ENCODE assay signal across 20 cellular contexts in genomic region chr9:7166074-7166473, GRCh38.
DNase-seq lines count a peak whose midpoint lies in the region; ATAC-seq, FAIRE-seq and TF ChIP-seq lines count a peak whose summit lies in the region.
"Had no signal": no experiment of that assay in that cellular context is flagged by ENCODE, and none has a peak within 500 bp of the region (broad histone marks: within the 10 kb centered on the region; RNA-seq: fewer than 3 reads in every experiment).

No MANE protein-coding gene starts in this region.

- WGBS in K562 (ENCODE audit: insufficient coverage, low coverage, missing lambda C conversion rate) = 0% methylated on average over 1 of the region's 1 CpG
- 91 to 100% (median 96%) methylated on average over 1 of the region's 1 CpG for WGBS in spleen, 5 donors

- CTCF ChIA-PET in K562 (lab: Yijun Ruan, JAX; ENCODE audit: low intra/inter-chr PET ratio) = no interaction called here

- POLR2A ChIA-PET in K562 (lab: Yijun Ruan, JAX) = interaction anchor here (1.3 kb wide), 1 partner anchor 9 kb away, joined by 3 read pairs; no protein-coding TSS in a partner anchor

- TF ChIP-seq CTCF in K562 (IDR thresholded peaks at IDR 0.05 in 2 of 3, conservative IDR thresholded peaks at IDR 0.05 in 1 of 3; ENCODE audit: insufficient read depth in 2 of 3, low read depth in 1 of 3, low read length in 3 of 3) = no peak
- TF ChIP-seq CTCF in nephron progenitor cell (IDR thresholded peaks at IDR 0.05) = no peak
- TF ChIP-seq CTCF in endothelial cell (IDR thresholded peaks at IDR 0.05; ENCODE audit: unreplicated experiment) = no peak
- no peak for TF ChIP-seq CTCF in spleen (IDR thresholded peaks at IDR 0.05 in 8 of 11, conservative IDR thresholded peaks at IDR 0.05 in 3 of 11)
- TF ChIP-seq CTCF in GM13977 (IDR thresholded peaks at IDR 0.05; ENCODE audit: extremely low read depth, insufficient read depth, missing control alignments) = no peak

- H4K20me1 ChIP-seq in K562 (replicated peaks; ENCODE audit: control insufficient read depth, insufficient read depth, low read length) = no peaks in the 10 kb centered on the region

- peak; percentile 56 for FAIRE-seq in K562 (lab: Jason Lieb, UNC)
- FAIRE-seq: GM12878, GM18507 had no signal

- intact Hi-C loops in K562 (cut with micrococcal nuclease) (no loop called here), spleen (cut with DNase I; ENCODE audit: low total_unique reads) (no loop called here)

- peaks cover 3% of the 10 kb centered on the region for H3K9me3 Mint-ChIP-seq in nephron progenitor cell
- H3K9me3 Mint-ChIP-seq in endothelial cell (ENCODE audit: unreplicated experiment) = no peaks in the 10 kb centered on the region
- H3K9me3 Mint-ChIP-seq: CD4-positive, alpha-beta memory T cell; GM23338; H9 had no signal

- DNase-seq in OCI-M1 (lab: John Stamatoyannopoulos, UW) = peak; percentile 99
- no peak for DNase-seq in T-helper 17 cell
- DNase-seq in K562 (ENCODE audit: extremely low read depth in 1 of 4, low spot score in 3 of 4) = peak; percentile 49 to 59 (median 50)
- DNase-seq in nephron progenitor cell = no peak
- no peak for DNase-seq in NCI-H1417 (lab: John Stamatoyannopoulos, UW)
- no peak for DNase-seq in endothelial cell (ENCODE audit: low spot score)
- DNase-seq in spleen = no peak
- no peak for DNase-seq in GM13977 (ENCODE audit: low spot score)
- DNase-seq: C1 segment of cervical spinal cord; Calu3; CD4-positive, alpha-beta memory T cell; COR-L47; DMS53; EL; GDM1; H9 had no signal

- H3K27me3 ChIP-seq in K562 (ENCODE audit: control insufficient read depth in 2 of 2, insufficient read depth in 2 of 2, low read length in 2 of 2) = no peaks in the 10 kb centered on the region
- no peaks in the 10 kb centered on the region for H3K27me3 ChIP-seq in spleen (replicated peaks in 1 of 7)

- no peaks in the 10 kb centered on the region for H3K9me1 ChIP-seq in K562 (ENCODE audit: control insufficient read depth, insufficient read depth, low read length)

- H3K4me1 Mint-ChIP-seq in T-helper 17 cell (peaks cover 5% of the 10 kb centered on the region), nephron progenitor cell (peaks cover 54% of the 10 kb centered on the region), endothelial cell (ENCODE audit: unreplicated experiment) (peaks cover 2% of the 10 kb centered on the region)

- no peaks in the 10 kb centered on the region for H3K9me3 ChIP-seq in T-helper 17 cell (ENCODE audit: control insufficient read depth, low read length, poor library complexity, severe bottlenecking)
- no peaks in the 10 kb centered on the region for H3K9me3 ChIP-seq in K562 (replicated peaks; ENCODE audit: control insufficient read depth, insufficient read depth, low read depth, low read length)
- no peaks in the 10 kb centered on the region for H3K9me3 ChIP-seq in spleen

- H3K27ac ChIP-seq in K562 (ENCODE audit: extremely low read depth, low read depth, low read length) = peak overlapping the region; percentile 71
- H3K27ac ChIP-seq in spleen = no peak overlapping the region

- no peak for ATAC-seq in T-helper 17 cell
- peak; percentile 84 for ATAC-seq in K562
- ATAC-seq: GM12878, GM23338, HCT116 had no signal

- H3K4me2 ChIP-seq in K562 (ENCODE audit: insufficient read depth, low read length) = peak overlapping the region; percentile 43; the same call in 1 of the 2 replicates
- H3K4me2 ChIP-seq: GM23338 had no signal

- no peak overlapping the region for H3K4me3 ChIP-seq in K562
- no peak overlapping the region for H3K4me3 ChIP-seq in spleen
- H3K4me3 ChIP-seq: GM12878, GM23338 had no signal

- H3K36me3 Mint-ChIP-seq in T-helper 17 cell (ENCODE audit: low read depth) = peaks cover 13% of the 10 kb centered on the region
- H3K36me3 Mint-ChIP-seq in nephron progenitor cell (ENCODE audit: low read depth) = peaks cover 18% of the 10 kb centered on the region
- no peaks in the 10 kb centered on the region for H3K36me3 Mint-ChIP-seq in endothelial cell (ENCODE audit: low read depth, unreplicated experiment)

- peak overlapping the region; percentile 82 for H3K27ac Mint-ChIP-seq in T-helper 17 cell
- peak overlapping the region; percentile 1 for H3K27ac Mint-ChIP-seq in nephron progenitor cell
- no peak overlapping the region for H3K27ac Mint-ChIP-seq in endothelial cell (ENCODE audit: unreplicated experiment)
- H3K27ac Mint-ChIP-seq: GM23338 had no signal

- TF ChIP-seq RAD21 in K562 (CRISPR knock-in tag; conservative IDR thresholded peaks at IDR 0.05 in 1 of 2, IDR thresholded peaks at IDR 0.05 in 1 of 2) = no peak

- peak overlapping the region in 1 of 2 experiments; percentile 50; a peak in 2 of 4 replicates for H3K9ac ChIP-seq in K562 (ENCODE audit: insufficient read depth in 1 of 2, low read depth in 2 of 2, low read length in 2 of 2)

- H3K36me3 ChIP-seq in K562 (ENCODE audit: control insufficient read depth, insufficient read depth, low read length) (no peaks in the 10 kb centered on the region; the same call in 2 of the 3 replicates), spleen (peaks cover 4 to 85% (median 37%) of the 10 kb centered on the region in 6 donors)

- TF ChIP-seq POLR2A in K562 (conservative IDR thresholded peaks at IDR 0.05) (no peak), spleen (IDR thresholded peaks at IDR 0.05) (no peak)

- H3K27me3 Mint-ChIP-seq in T-helper 17 cell (no peaks in the 10 kb centered on the region), nephron progenitor cell (ENCODE audit: low read depth, poor library complexity) (no peaks in the 10 kb centered on the region), endothelial cell (ENCODE audit: unreplicated experiment) (no peaks in the 10 kb centered on the region)
- H3K27me3 Mint-ChIP-seq: CD4-positive, alpha-beta memory T cell had no signal

- peak; percentile 64; the same call in 1 of the 2 replicates for TF ChIP-seq EP300 in K562 (IDR thresholded peaks at IDR 0.05; ENCODE audit: low read length)

- BruUV-seq in K562 (replicated peaks; lab: Mats Ljungman, UMichigan) = no TSS peak

- H3K4me1 ChIP-seq in K562 (replicated peaks in 1 of 2; ENCODE audit: control insufficient read depth in 2 of 2, insufficient read depth in 2 of 2, low read length in 2 of 2) (peaks cover 0 to 17% of the 10 kb centered on the region in 2 experiments; a peak in 3 of 5 replicates), spleen (no peaks in the 10 kb centered on the region)

- H3K79me2 ChIP-seq in K562 (ENCODE audit: control insufficient read depth, insufficient read depth, low read length) = no peaks in the 10 kb centered on the region

- H2AFZ ChIP-seq in K562 (ENCODE audit: low read depth, low read length) = peak overlapping the region; percentile 60; the same call in 1 of the 2 replicates
- H2AFZ ChIP-seq: GM23338 had no signal

- H3K4me3 Mint-ChIP-seq in T-helper 17 cell = no peak overlapping the region
- H3K4me3 Mint-ChIP-seq in nephron progenitor cell = no peak overlapping the region
- no peak overlapping the region for H3K4me3 Mint-ChIP-seq in endothelial cell (ENCODE audit: unreplicated experiment)
- H3K4me3 Mint-ChIP-seq: CD4-positive, alpha-beta memory T cell; GM23338; H9 had no signal

- in situ Hi-C loops in K562 (cut with MboI) (no loop called here), GM13977 (cut with MboI; ENCODE audit: low pct_unique_long_range_greater_than_20kb, low sequenced_read_pairs, unreplicated experiment) (no loop called here)

TF ChIP-seq in K562, 482 proteins besides CTCF, POLR2A, EP300 and RAD21 (continues in another document):
- no peak for TF ChIP-seq HNRNPK (IDR thresholded peaks at IDR 0.05; ENCODE audit: low read depth, low read length, poor library complexity, severe bottlenecking)
- peak; percentile 18; the same call in 1 of the 2 replicates for TF ChIP-seq CREB1 (IDR thresholded peaks at IDR 0.05)
- no peak for TF ChIP-seq CREB1 (CRISPR knock-in tag; IDR thresholded peaks at IDR 0.05)
- TF ChIP-seq KLF16 (IDR thresholded peaks at IDR 0.05) = peak; percentile 18; the same call in 1 of the 2 replicates
- TF ChIP-seq ZNF780A (CRISPR knock-in tag; IDR thresholded peaks at IDR 0.05) = no peak
- no peak for TF ChIP-seq E2F3 (CRISPR knock-in tag; IDR thresholded peaks at IDR 0.05)
- TF ChIP-seq, protein P1, sequence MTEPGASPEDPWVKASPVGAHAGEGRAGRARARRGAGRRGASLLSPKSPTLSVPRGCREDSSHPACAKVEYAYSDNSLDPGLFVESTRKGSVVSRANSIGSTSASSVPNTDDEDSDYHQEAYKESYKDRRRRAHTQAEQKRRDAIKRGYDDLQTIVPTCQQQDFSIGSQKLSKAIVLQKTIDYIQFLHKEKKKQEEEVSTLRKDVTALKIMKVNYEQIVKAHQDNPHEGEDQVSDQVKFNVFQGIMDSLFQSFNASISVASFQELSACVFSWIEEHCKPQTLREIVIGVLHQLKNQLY (CRISPR knock-in tag; conservative IDR thresholded peaks at IDR 0.05) = no peak
- no peak for TF ChIP-seq FOXA3 (CRISPR knock-in tag; conservative IDR thresholded peaks at IDR 0.05 in 1 of 2, IDR thresholded peaks at IDR 0.05 in 1 of 2)
- no peak for TF ChIP-seq ZNF212 (CRISPR knock-in tag; IDR thresholded peaks at IDR 0.05)
- peak; percentile 50 for TF ChIP-seq PRDM10 (IDR thresholded peaks at IDR 0.05; ENCODE audit: partially characterized antibody)
- peak; percentile 84 for TF ChIP-seq TAL1 (IDR thresholded peaks at IDR 0.05)
- TF ChIP-seq HDAC1 (IDR thresholded peaks at IDR 0.05) = no peak
- no peak for TF ChIP-seq ARNT (IDR thresholded peaks at IDR 0.05)

Comparison
In these comparisons a context has a peak if more than half of its experiments do, and no peak if none do; other contexts are left out.
1. DNase-seq: peak in OCI-M1 (single experiment) and K562 (4 of 4); none in T-helper 17 cell (0 of 3), nephron progenitor cell (single experiment), NCI-H1417 (0 of 3), endothelial cell (single experiment), spleen (single experiment) and GM13977 (single experiment).